8 cellular contexts compared by ENCODE assay signal in the genomic region with DNA sequence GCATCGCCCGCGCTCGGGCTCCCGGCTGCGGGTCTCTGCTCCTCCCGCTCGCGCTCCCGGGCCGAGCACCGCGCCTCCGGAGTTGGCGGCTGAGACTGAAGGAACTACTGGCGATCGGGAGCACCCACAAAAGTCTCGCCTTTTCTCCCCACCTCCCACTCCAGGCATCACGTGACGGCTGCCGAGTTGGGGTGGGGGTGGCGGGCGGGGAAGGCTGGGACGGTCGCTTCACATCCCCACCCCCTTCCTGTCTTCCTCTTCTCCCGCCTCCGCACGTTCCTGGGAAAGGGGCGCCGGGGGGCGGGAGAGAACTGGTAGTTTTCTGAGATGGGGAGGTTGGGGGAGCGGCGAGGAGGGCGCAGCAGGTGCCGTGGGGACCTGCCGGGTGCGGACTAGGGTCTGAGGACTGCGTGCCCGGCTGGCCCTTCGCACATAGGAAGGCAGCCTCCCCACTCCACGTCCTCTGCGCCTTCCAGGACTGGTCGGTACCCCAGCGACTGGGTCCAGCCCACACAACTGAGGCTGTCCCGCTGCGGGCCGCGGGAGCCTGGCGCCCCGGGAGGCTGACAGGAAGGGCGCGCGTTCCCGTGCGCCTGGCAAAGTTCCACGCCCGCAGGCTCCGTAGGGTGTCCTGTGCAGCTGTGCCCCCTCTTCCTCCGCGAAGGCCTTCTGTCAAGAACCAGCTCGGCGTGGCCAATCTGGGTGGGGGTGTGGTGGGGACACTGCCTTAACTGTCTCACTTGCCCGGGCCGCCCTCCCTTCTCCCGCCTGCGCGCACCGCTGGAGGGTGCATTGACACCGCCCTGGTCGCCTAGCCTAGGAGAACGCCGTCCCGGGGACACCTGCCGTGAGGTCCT. TPM values are rescaled to one million over a fixed set of nuclear protein-coding genes. Genes with fewer than 3 reads are reported as not detected.
DNase-seq lines count a peak whose midpoint lies in the region; TF ChIP-seq lines count a peak whose summit lies in the region.

A gene with protein sequence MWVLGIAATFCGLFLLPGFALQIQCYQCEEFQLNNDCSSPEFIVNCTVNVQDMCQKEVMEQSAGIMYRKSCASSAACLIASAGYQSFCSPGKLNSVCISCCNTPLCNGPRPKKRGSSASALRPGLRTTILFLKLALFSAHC (minus strand): TSS at position 102 of the 857 bp plus-strand sequence. CDS start 273 bp downstream, outside the sequence.

- no peaks in the 10 kb centered on the region for H3K36me3 Mint-ChIP-seq in T-helper 2 cell treated with Interferon-gamma antibody and Interleukin-4, amounts not matched to agents 5 μg/mL and 100 μg/mL, for 36 hours (ENCODE audit: low read depth)

- H3K4me3 Mint-ChIP-seq in T-helper 2 cell treated with Interferon-gamma antibody and Interleukin-4, amounts not matched to agents 5 μg/mL and 100 μg/mL, for 36 hours, result no peak within 1 kb of the TSS

- H3K9me3 ChIP-seq in mucosa of stomach (ENCODE audit: control insufficient read depth, low read length), result no peaks in the 10 kb centered on the region

- no peak for TF ChIP-seq CTCF in epithelial cell of proximal tubule (conservative IDR thresholded peaks at IDR 0.05; ENCODE audit: low read depth, low read length)

- H3K4me1 ChIP-seq in mucosa of stomach (ENCODE audit: control insufficient read depth, insufficient read depth, low read length), result peaks cover 17% of the 10 kb centered on the region

- H3K27me3 ChIP-seq in mucosa of stomach (ENCODE audit: control insufficient read depth, insufficient read depth, low read length), result peaks cover 52% of the 10 kb centered on the region

- H3K4me3 ChIP-seq in epithelial cell of proximal tubule (ENCODE audit: low read depth, low read length) (peak within 1 kb of the TSS; percentile 69), mucosa of stomach (ENCODE audit: low read length) (peak within 1 kb of the TSS; percentile 19)

- H3K36me3 ChIP-seq in mucosa of stomach (ENCODE audit: control insufficient read depth, insufficient read depth, low read length), result no peaks in the 10 kb centered on the region

- H3K4me1 Mint-ChIP-seq in T-helper 2 cell treated with Interferon-gamma antibody and Interleukin-4, amounts not matched to agents 5 μg/mL and 100 μg/mL, for 36 hours (ENCODE audit: low read depth), result no peaks in the 10 kb centered on the region

- no peak within 1 kb of the TSS for H3K9ac ChIP-seq in mucosa of stomach (ENCODE audit: low read length)

- DNase-seq in COLO668 (lab: John Stamatoyannopoulos, UW; ENCODE audit: unreplicated experiment) (peak; percentile 75), NCI-H2227 treated with DMSO at 0.1 percent for 48 hours (lab: John Stamatoyannopoulos, UW) (peak; percentile 81), epithelial cell of proximal tubule (ENCODE audit: low read depth) (no peak), dedifferentiated amniotic fluid mesenchymal stem cell (ENCODE audit: extremely low spot score) (no peak), T-helper 2 cell (no peak), cortex of kidney (lab: John Stamatoyannopoulos, UW) (no peak)
- DNase-seq in T-helper 2 cell treated with Interferon-gamma antibody and Interleukin-4, amounts not matched to agents 5 μg/mL and 100 μg/mL, for 36 hours (ENCODE audit: low spot score), result no peak

- no peak within 1 kb of the TSS for H3K27ac Mint-ChIP-seq in T-helper 2 cell treated with Interferon-gamma antibody and Interleukin-4, amounts not matched to agents 5 μg/mL and 100 μg/mL, for 36 hours

- H3K27me3 Mint-ChIP-seq in T-helper 2 cell treated with Interferon-gamma antibody and Interleukin-4, amounts not matched to agents 5 μg/mL and 100 μg/mL, for 36 hours (ENCODE audit: low read depth), result peaks cover 41% of the 10 kb centered on the region

- no peaks in the 10 kb centered on the region for H3K9me3 Mint-ChIP-seq in T-helper 2 cell treated with Interferon-gamma antibody and Interleukin-4, amounts not matched to agents 5 μg/mL and 100 μg/mL, for 36 hours

RNA-seq across cellular contexts. Expression of the gene that starts here (rescaled TPM):
- total RNA-seq in epithelial cell of proximal tubule, result 45.3 and 84.3 TPM in 2 replicates

Comparison
In these comparisons a context has a peak if more than half of its experiments do, and no peak if none do; other contexts are left out.
1. DNase-seq: peak in COLO668 (single experiment) and NCI-H2227 treated with DMSO at 0.1 percent for 48 hours (single experiment); none in epithelial cell of proximal tubule (single experiment), dedifferentiated amniotic fluid mesenchymal stem cell (single experiment), T-helper 2 cell (0 of 5), cortex of kidney (single experiment) and T-helper 2 cell treated with Interferon-gamma antibody and Interleukin-4, amounts not matched to agents 5 μg/mL and 100 μg/mL, for 36 hours (single experiment).